In the genomic region with DNA sequence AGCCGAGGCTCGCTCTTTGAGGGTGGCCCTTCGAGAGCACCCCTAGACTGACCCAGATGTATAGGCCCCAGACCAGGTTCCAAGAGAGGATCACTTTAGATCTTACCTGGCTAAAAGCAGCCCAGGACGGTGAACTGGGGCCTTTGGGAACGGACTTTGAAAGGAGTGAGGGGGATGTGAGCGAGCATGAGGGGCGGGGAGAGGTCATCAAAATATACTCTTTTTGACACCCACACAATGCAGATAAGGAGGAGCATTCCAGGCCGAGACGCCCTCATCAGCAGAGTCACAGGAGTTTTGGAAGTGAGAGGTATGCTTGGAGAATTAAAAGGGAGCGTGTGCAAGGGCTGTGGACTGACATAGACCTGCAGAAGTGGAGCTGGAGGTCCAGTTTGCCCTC, we compare ENCODE assay signal across 8 cellular contexts. TPM values are rescaled to one million over a fixed set of nuclear protein-coding genes. Genes with fewer than 3 reads are reported as not detected.
DNase-seq lines count a peak whose midpoint lies in the region; ATAC-seq, FAIRE-seq and TF ChIP-seq lines count a peak whose summit lies in the region.

No MANE protein-coding gene starts in this region.

- POLR2A ChIA-PET in AG04450 (lab: Yijun Ruan, JAX), result interaction anchor here (1.0 kb wide), 1 partner anchor 12 kb away, joined by 4 read pairs; no protein-coding TSS in a partner anchor

- CTCF ChIA-PET in AG04450 (lab: Charles Lee), result interaction anchor here (2.1 kb wide), 1 partner anchor 10 kb away, joined by 11 read pairs; no protein-coding TSS in a partner anchor

- H3K27me3 ChIP-seq in AG04450 (ENCODE audit: control insufficient read depth, insufficient read depth, low read length) (no peaks in the 10 kb centered on the region), colonic mucosa (no peaks in the 10 kb centered on the region)

- H3K4me1 Mint-ChIP-seq in IgD-negative memory B cell, result peaks cover 0 to 17% (median 11%) of the 10 kb centered on the region in 3 donors
- peaks cover 22 to 28% (median 24%) of the 10 kb centered on the region in 3 donors for H3K4me1 Mint-ChIP-seq in naive B cell

- peak overlapping the region; percentile 35 to 59 for H3K9ac ChIP-seq in colonic mucosa (ENCODE audit: low read depth in 2 of 2, low read length in 2 of 2)

- H3K9me3 Mint-ChIP-seq in IgD-negative memory B cell (no peaks in the 10 kb centered on the region), naive B cell (peaks cover 0 to 6% (median 0%) of the 10 kb centered on the region in 7 donors)

- TF ChIP-seq CTCF in AG04450 (IDR thresholded peaks at IDR 0.05; ENCODE audit: low read depth, low read length) (no peak), colonic mucosa (IDR thresholded peaks at IDR 0.05) (no peak)

- H3K9me3 ChIP-seq in AG04450 (ENCODE audit: control insufficient read depth, insufficient read depth, low read length), result no peaks in the 10 kb centered on the region
- no peaks in the 10 kb centered on the region for H3K9me3 ChIP-seq in colonic mucosa

- H3K27ac Mint-ChIP-seq in IgD-negative memory B cell (peak overlapping the region in 1 of 3 donors; percentile 47), naive B cell (peak overlapping the region in 5 of 6 donors; percentile 69 to 100 (median 94))

- DNase-seq in AG04450 (ENCODE audit: low read depth, low spot score) (no peak), colonic mucosa (no peak), naive B cell (no peak), Kasumi-1 (lab: John Stamatoyannopoulos, UW) (no peak), H54 (ENCODE audit: insufficient read length, low spot score) (no peak), pons (ENCODE audit: low spot score) (no peak)
- no peak for DNase-seq in stimulated activated CD4-positive, alpha-beta T cell treated with anti-CD3 and anti-CD28 coated beads, Interleukin-4, amount 100 ng/mL, for 1 hour

- no peaks in the 10 kb centered on the region for H3K36me3 Mint-ChIP-seq in IgD-negative memory B cell
- no peaks in the 10 kb centered on the region for H3K36me3 Mint-ChIP-seq in naive B cell

- H3K27me3 Mint-ChIP-seq in IgD-negative memory B cell, result no peaks in the 10 kb centered on the region
- no peaks in the 10 kb centered on the region for H3K27me3 Mint-ChIP-seq in naive B cell

- TF ChIP-seq POLR2A in H54 (IDR thresholded peaks at IDR 0.05; ENCODE audit: low read depth, low read length), result no peak

- H3K27ac ChIP-seq in AG04450 (ENCODE audit: low read depth, low read length) (no peak overlapping the region), colonic mucosa (no peak overlapping the region)

- H3K4me3 ChIP-seq in AG04450 (ENCODE audit: low read depth, low read length) (peak overlapping the region; percentile 71), colonic mucosa (peak overlapping the region; percentile 59)

- ATAC-seq in naive B cell (ENCODE audit: low read depth in 2 of 2), result no peak

- H3K4me1 ChIP-seq in colonic mucosa, result no peaks in the 10 kb centered on the region

- no peak for FAIRE-seq in H54 (lab: Jason Lieb, UNC)

- no peaks in the 10 kb centered on the region for H3K36me3 ChIP-seq in colonic mucosa

- intact Hi-C loops in colonic mucosa (cut with DNase I), result no loop called here

- H3K4me3 Mint-ChIP-seq in IgD-negative memory B cell (peak overlapping the region; percentile 86 to 95 (median 94)), naive B cell (peak overlapping the region; percentile 87 to 98 (median 96))

RNA-seq across cellular contexts. Expression of a gene that starts 0.5 kb away (rescaled TPM):
- polyA plus RNA-seq in AG04450 (2011; rRNA removed), result 19.6 and 21.0 TPM in 2 replicates
- 14.3 and 16.8 TPM in 2 replicates for polyA minus RNA-seq in AG04450 (2011; rRNA and poly(A)+ RNA removed)
- 11.7 TPM for polyA plus RNA-seq in IgD-negative memory B cell
- 10 to 100 TPM; 25.3 to 28.8 TPM for total RNA-seq in colonic mucosa
- 10 to 100 TPM; 10.8 to 20.0 (median 15.4) TPM for polyA plus RNA-seq in naive B cell (ENCODE audit: low read depth in 6 of 6)

RNA-seq across cellular contexts. Expression of a gene that starts 0.8 kb away (rescaled TPM):
- polyA plus RNA-seq in AG04450 (2011; rRNA removed) (53.8 and 70.9 TPM in 2 replicates), IgD-negative memory B cell (21.3 TPM), naive B cell (ENCODE audit: low read depth in 6 of 6) (10 to 100 TPM; 21.4 to 34.3 (median 26.9) TPM)
- 7.1 and 11.1 TPM in 2 replicates for polyA minus RNA-seq in AG04450 (2011; rRNA and poly(A)+ RNA removed)
- 10 to 100 TPM; 19.0 to 20.4 TPM for total RNA-seq in colonic mucosa
